1 cellular context compared by ENCODE assay signal in the genomic region with DNA sequence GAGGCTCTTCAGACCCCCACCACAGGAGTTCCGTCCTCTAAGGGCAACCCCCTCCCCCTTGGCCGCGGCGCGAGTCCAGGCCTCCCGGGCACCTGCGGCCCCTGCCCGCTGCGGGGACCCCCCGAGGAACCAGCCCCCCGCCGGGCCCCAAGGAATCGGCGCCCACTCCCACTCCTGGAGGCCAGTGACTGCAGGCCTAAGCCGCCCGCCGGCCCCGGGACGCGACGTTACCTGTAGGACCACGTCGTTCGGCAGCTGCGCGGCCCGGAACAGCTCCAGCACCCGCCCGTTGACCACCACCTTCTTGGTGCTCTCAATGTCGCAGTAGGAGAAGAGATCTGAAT.
TF ChIP-seq lines count a peak whose summit lies in the region.

No MANE protein-coding gene starts in this region.

TF ChIP-seq in HEK293, 187 proteins besides CTCF, POLR2A, EP300 and RAD21 (continued from another document):
- TF ChIP-seq, protein P1, sequence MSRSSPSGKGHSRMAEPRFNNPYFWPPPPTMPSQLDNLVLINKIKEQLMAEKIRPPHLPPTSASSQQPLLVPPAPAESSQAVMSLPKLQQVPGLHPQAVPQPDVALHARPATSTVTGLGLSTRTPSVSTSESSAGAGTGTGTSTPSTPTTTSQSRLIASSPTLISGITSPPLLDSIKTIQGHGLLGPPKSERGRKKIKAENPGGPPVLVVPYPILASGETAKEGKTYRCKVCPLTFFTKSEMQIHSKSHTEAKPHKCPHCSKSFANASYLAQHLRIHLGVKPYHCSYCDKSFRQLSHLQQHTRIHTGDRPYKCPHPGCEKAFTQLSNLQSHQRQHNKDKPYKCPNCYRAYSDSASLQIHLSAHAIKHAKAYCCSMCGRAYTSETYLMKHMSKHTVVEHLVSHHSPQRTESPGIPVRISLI (tag by site-specific recombination; IDR thresholded peaks at IDR 0.05) = no peak
- TF ChIP-seq ZNF843 (tag by site-specific recombination; IDR thresholded peaks at IDR 0.05) = no peak
